ENCODE assay signal across 8 cellular contexts in the genomic region with DNA sequence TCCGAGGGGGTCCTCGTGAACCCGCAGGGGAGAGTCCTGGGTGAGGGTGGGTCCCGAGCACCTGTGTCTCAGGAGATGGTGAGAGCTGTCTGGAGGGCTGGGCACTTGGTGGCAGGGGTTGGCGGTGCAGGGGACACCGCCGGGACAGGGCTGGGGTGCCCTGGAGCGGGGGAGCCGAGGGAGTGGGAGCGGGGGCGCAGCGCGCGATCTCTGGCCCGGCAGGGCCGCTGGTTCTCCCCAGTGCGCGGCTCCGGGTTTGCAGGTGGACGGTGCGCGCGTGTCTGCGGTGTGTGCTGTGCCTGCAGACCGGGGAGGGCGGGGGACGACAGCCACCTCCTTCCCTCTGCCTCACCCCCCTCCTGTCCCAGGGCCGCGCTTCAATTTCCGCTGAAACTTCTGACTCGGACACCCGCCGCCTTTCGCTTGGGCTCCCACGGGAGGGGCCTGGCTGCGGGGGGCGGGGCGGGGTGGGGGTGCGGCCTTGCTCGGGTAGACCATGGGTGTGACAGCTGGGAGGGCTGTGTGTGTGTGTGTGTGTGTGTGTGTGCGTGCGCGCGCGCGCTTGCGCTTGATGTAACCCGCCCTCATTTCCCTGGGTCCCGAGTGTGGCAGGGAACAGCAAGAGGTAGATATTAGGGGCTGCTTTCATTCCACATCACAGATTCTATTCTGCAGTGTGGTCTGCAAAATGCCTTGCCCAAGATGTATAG. TPM values are rescaled to one million over a fixed set of nuclear protein-coding genes. Genes with fewer than 3 reads are reported as not detected.
DNase-seq lines count a peak whose midpoint lies in the region; FAIRE-seq and TF ChIP-seq lines count a peak whose summit lies in the region.

No MANE protein-coding gene starts in this region.

- peaks cover 14% of the 10 kb centered on the region for H3K79me2 ChIP-seq in osteoblast (ENCODE audit: insufficient read depth, low read length)

- peak; percentile 83 to 85 for DNase-seq in Caco-2
- DNase-seq in GM20000 (ENCODE audit: low spot score), result peak; percentile 93
- peak; percentile 61 for DNase-seq in HTR-8/SVneo (ENCODE audit: insufficient read length, low spot score)
- DNase-seq in RWPE1 (ENCODE audit: low spot score), result peak; percentile 77
- DNase-seq in activated effector memory CD4-positive, alpha-beta T cell treated with Interleukin-2 at 50 U/mL for 16 hours, result peak; percentile 73
- peak; percentile 57 for DNase-seq in foreskin melanocyte
- peak; percentile 92 for DNase-seq in osteoblast (ENCODE audit: insufficient read length, low spot score, missing footprints)
- DNase-seq in tibial artery, result peak; percentile 54 to 77

- H4K20me1 ChIP-seq in osteoblast (ENCODE audit: insufficient read depth, low read length), result peaks cover 10% of the 10 kb centered on the region

- H3K36me3 ChIP-seq in Caco-2 (ENCODE audit: control insufficient read depth, insufficient read depth, low read length) (no peaks in the 10 kb centered on the region), osteoblast (ENCODE audit: insufficient read depth, low read length) (no peaks in the 10 kb centered on the region), tibial artery (no peaks in the 10 kb centered on the region)

- H3K4me1 ChIP-seq in Caco-2, result peaks cover 12% of the 10 kb centered on the region
- H3K4me1 ChIP-seq in osteoblast (ENCODE audit: insufficient read depth, low read length), result no peaks in the 10 kb centered on the region
- peaks cover 0 to 18% (median 11%) of the 10 kb centered on the region in 4 donors for H3K4me1 ChIP-seq in tibial artery

- H3K27me3 ChIP-seq in Caco-2 (replicated peaks; ENCODE audit: control insufficient read depth, insufficient read depth, low read length) (no peaks in the 10 kb centered on the region), osteoblast (ENCODE audit: insufficient read depth, low read length) (no peaks in the 10 kb centered on the region), tibial artery (no peaks in the 10 kb centered on the region)

- H3K27ac Mint-ChIP-seq in Caco-2 (ENCODE audit: unreplicated experiment), result peak overlapping the region; percentile 92

- no TSS peak for BruUV-seq in Caco-2 (replicated peaks; lab: Mats Ljungman, UMichigan)

- CTCF ChIA-PET in Caco-2 (lab: Charles Lee), result interaction anchor here (1.6 to 2.0 kb wide), 2 partner anchors 11 to 162 kb away, joined by 3 to 16 read pairs; partner anchors contain the start of gene CSNK2A1
- CTCF ChIA-PET in RWPE1 (lab: Yijun Ruan, JAX), result interaction anchor here (1.2 to 2.3 kb wide), 2 partner anchors 19 kb away, joined by 12 to 13 read pairs; no protein-coding TSS in a partner anchor

- peak overlapping the region; percentile 62 for H2AFZ ChIP-seq in osteoblast (ENCODE audit: low read length)

- FAIRE-seq in HTR-8/SVneo (lab: Jason Lieb, UNC), result no peak

- H3K27ac ChIP-seq in RWPE1 (peak overlapping the region; percentile 99), osteoblast (ENCODE audit: low read depth, low read length) (no peak overlapping the region), tibial artery (peak overlapping the region in 1 of 2 donors; percentile 46)

- no peaks in the 10 kb centered on the region for H3K9me3 Mint-ChIP-seq in Caco-2 (ENCODE audit: unreplicated experiment)

- H3K4me1 Mint-ChIP-seq in Caco-2 (ENCODE audit: low read depth, unreplicated experiment), result peaks cover 19% of the 10 kb centered on the region

- no peaks in the 10 kb centered on the region for H3K27me3 Mint-ChIP-seq in Caco-2 (ENCODE audit: insufficient read depth, unreplicated experiment)

- H3K9me3 ChIP-seq in Caco-2 (no peaks in the 10 kb centered on the region), osteoblast (ENCODE audit: low read depth, low read length) (no peaks in the 10 kb centered on the region), tibial artery (no peaks in the 10 kb centered on the region)

- POLR2A ChIA-PET in Caco-2 (lab: Charles Lee) (interaction anchor here (0.6 to 3.5 kb wide), 4 partner anchors 11 to 26 kb away, joined by 3 to 75 read pairs (median 6); no protein-coding TSS in a partner anchor), RWPE1 (lab: Yijun Ruan, JAX; ENCODE audit: low non-redundant PET) (interaction anchor here (0.9 to 1.6 kb wide), 4 partner anchors 10 to 26 kb away, joined by 3 to 12 read pairs (median 4); no protein-coding TSS in a partner anchor)

- peak overlapping the region; percentile 81 for H3K4me2 ChIP-seq in osteoblast (ENCODE audit: insufficient read depth, low read length)

- peak overlapping the region; percentile 83 for H3K4me3 Mint-ChIP-seq in Caco-2 (ENCODE audit: unreplicated experiment)

- intact Hi-C loops in Caco-2 (cut with micrococcal nuclease; ENCODE audit: unreplicated experiment) (loop anchor here (2.0 kb wide), 1 partner anchor 21 kb away; no protein-coding TSS in a partner anchor), tibial artery (cut with DNase I; ENCODE audit: low total_unique reads) (no loop called here)

- H3K36me3 Mint-ChIP-seq in Caco-2 (ENCODE audit: insufficient read depth, unreplicated experiment), result peaks cover 62% of the 10 kb centered on the region

- TF ChIP-seq CTCF in Caco-2 (IDR thresholded peaks at IDR 0.05; ENCODE audit: insufficient read depth in 1 of 2, low read depth in 1 of 2, low read length in 1 of 2, severe bottlenecking in 1 of 2, unreplicated experiment in 1 of 2), result no peak
- TF ChIP-seq CTCF in GM20000 (IDR thresholded peaks at IDR 0.05; ENCODE audit: extremely low read depth, missing control alignments), result no peak
- TF ChIP-seq CTCF in RWPE1 (conservative IDR thresholded peaks at IDR 0.05; ENCODE audit: low read depth), result no peak
- TF ChIP-seq CTCF in osteoblast (IDR thresholded peaks at IDR 0.05; ENCODE audit: extremely low read depth, low read depth, low read length), result no peak
- no peak for TF ChIP-seq CTCF in tibial artery (IDR thresholded peaks at IDR 0.05)

- H3K4me3 ChIP-seq in Caco-2 (ENCODE audit: low read depth, low read length) (peak overlapping the region; percentile 97), osteoblast (ENCODE audit: insufficient read depth, low read length) (peak overlapping the region; percentile 77), tibial artery (peak overlapping the region; percentile 44 to 68)

RNA-seq across cellular contexts. Expression of gene TRIB3, which starts 1.2 kb away (rescaled TPM):
- total RNA-seq in Caco-2 (2022) (113 and 132 TPM in 2 replicates), osteoblast (176 and 213 TPM in 2 replicates)

RNA-seq across cellular contexts. Expression of gene RBCK1, which starts 26.4 kb away (rescaled TPM):
- total RNA-seq in Caco-2 (2022), result 103 and 111 TPM in 2 replicates
- 73.1 and 104 TPM in 2 replicates for total RNA-seq in osteoblast

RNA-seq across cellular contexts. Expression of gene NRSN2, which starts 34.8 kb away (rescaled TPM):
- total RNA-seq in Caco-2 (2022) (24.6 and 27.5 TPM in 2 replicates), osteoblast (39.5 and 49.6 TPM in 2 replicates)

RNA-seq across cellular contexts. Expression of gene SOX12, which starts 56.4 kb away (rescaled TPM):
- total RNA-seq in Caco-2 (2022) (13.9 and 14.7 TPM in 2 replicates), osteoblast (6.2 and 6.9 TPM in 2 replicates)
